In the genomic region with DNA sequence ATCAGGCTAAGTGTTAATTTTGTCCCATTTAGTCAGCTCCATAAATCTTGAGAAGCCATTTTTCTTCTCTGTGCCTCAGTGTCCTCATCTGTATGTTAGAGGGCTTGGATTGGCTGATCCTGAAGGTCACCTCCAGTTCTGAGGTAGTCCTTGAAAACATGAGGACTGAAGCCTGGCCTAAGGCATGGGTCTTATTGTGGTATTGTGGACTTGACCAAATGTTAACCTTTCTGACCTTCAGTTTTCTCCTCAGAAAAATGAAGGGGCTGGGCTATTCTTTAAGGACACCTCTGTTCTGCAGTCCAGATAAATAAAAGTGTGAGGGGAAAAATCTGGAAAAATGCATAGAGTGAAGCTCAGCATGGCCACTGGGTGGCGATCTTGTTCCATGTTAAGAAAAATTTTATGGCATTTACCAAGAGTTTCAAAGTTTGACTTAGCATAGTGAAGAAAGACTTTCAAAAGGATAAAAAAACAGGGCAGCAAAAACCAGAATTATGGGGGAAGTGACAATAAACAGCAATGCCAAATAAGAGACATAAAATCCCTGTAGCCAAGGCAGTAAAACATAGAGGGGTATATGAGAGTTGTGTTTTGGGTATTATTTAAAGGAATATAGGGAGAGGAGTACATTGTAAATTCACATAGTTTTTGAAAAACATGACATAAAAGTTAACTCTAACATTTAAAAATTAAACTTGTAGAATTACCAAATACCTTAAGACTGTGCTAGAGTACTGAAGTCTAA, we compare ENCODE assay signal across 8 cellular contexts. TPM values are rescaled to one million over a fixed set of nuclear protein-coding genes. Genes with fewer than 3 reads are reported as not detected.
DNase-seq lines count a peak whose midpoint lies in the region; ATAC-seq, FAIRE-seq and TF ChIP-seq lines count a peak whose summit lies in the region.

No MANE protein-coding gene starts in this region.

- H3K36me3 ChIP-seq in Panc1 (ENCODE audit: control insufficient read depth, insufficient read depth, low read length) (no peaks in the 10 kb centered on the region; the same call in 1 of the 2 replicates), upper lobe of right lung (no peaks in the 10 kb centered on the region)

- H3K27ac ChIP-seq in Panc1 (ENCODE audit: low read length) (peak overlapping the region; percentile 40; the same call in 1 of the 2 replicates), upper lobe of right lung (peak overlapping the region; percentile 31)

- H3K27me3 ChIP-seq in Panc1 (ENCODE audit: control insufficient read depth, insufficient read depth, low read length) (no peaks in the 10 kb centered on the region), upper lobe of right lung (no peaks in the 10 kb centered on the region)

- FAIRE-seq in HTR-8/SVneo (lab: Jason Lieb, UNC), result no peak

- peak; percentile 78 for TF ChIP-seq CTCF in Panc1 (IDR thresholded peaks at IDR 0.05)
- peak; percentile 86 for TF ChIP-seq CTCF in upper lobe of right lung (IDR thresholded peaks at IDR 0.05)

- intact Hi-C loops in Panc1 (cut with micrococcal nuclease; ENCODE audit: unreplicated experiment), result loop anchor here (2.0 to 5.0 kb wide), 2 partner anchors 203 to 1455 kb away; no protein-coding TSS in a partner anchor
- intact Hi-C loops in upper lobe of right lung (cut with DNase I), result loop anchor here (5.0 kb wide), 1 partner anchor 205 kb away; no protein-coding TSS in a partner anchor

- DNase-seq in AML-193 (lab: John Stamatoyannopoulos, UW), result peak; percentile 75 to 86
- peak; percentile 17 for DNase-seq in HTR-8/SVneo (ENCODE audit: insufficient read length, low spot score)
- peak; percentile 55 for DNase-seq in Panc1 (ENCODE audit: low read depth, low spot score)
- DNase-seq in activated T-helper 1 cell treated with Interleukin-2 at 50 U/mL for 16 hours (ENCODE audit: low read depth), result peak; percentile 17
- peak; percentile 69 for DNase-seq in fibroblast of the conjunctiva (ENCODE audit: low read depth)
- peak; percentile 71 for DNase-seq in pons (ENCODE audit: low spot score)
- no peak for DNase-seq in upper lobe of right lung

- POLR2A ChIA-PET in Panc1 (lab: Charles Lee), result no interaction called here

- in situ Hi-C loops in Panc1 (cut with HindIII; ENCODE audit: low pct_unique_long_range_greater_than_20kb, low sequenced_read_pairs), result no loop called here

- ATAC-seq in GM19328 (IDR thresholded peaks at IDR 0.05; ENCODE audit: unreplicated experiment), result peak; percentile 51
- peak; percentile 77 for ATAC-seq in Panc1
- peak; percentile 84 for ATAC-seq in upper lobe of right lung

- no TSS peak for BruUV-seq in Panc1 (replicated peaks; lab: Mats Ljungman, UMichigan)

- CTCF ChIA-PET in Panc1 (lab: Charles Lee), result interaction anchor here (0.6 kb wide), 1 partner anchor 1357 kb away, joined by 3 read pairs; no protein-coding TSS in a partner anchor

- no peaks in the 10 kb centered on the region; the same call in 1 of the 2 replicates for H3K4me1 ChIP-seq in Panc1 (ENCODE audit: control insufficient read depth, insufficient read depth, low read length)
- H3K4me1 ChIP-seq in upper lobe of right lung, result peaks cover 4% of the 10 kb centered on the region

- H3K9me3 ChIP-seq in Panc1 (ENCODE audit: control insufficient read depth, insufficient read depth, low read depth, low read length) (no peaks in the 10 kb centered on the region), upper lobe of right lung (no peaks in the 10 kb centered on the region)

- H3K4me3 ChIP-seq in Panc1 (ENCODE audit: low read depth in 2 of 2, low read length in 2 of 2), result no peak overlapping the region
- no peak overlapping the region for H3K4me3 ChIP-seq in upper lobe of right lung

RNA-seq across cellular contexts. Expression of a gene that starts 13.2 kb away (rescaled TPM):
- total RNA-seq in Panc1 (2021; ENCODE audit: unreplicated experiment) (32.0 TPM), upper lobe of right lung (18.6 TPM)
- 36.0 TPM for polyA plus RNA-seq in Panc1 (2012; ENCODE audit: insufficient read length)
